1 cellular context compared by ENCODE assay signal in genomic region chr2:28670882-28671281, GRCh38.
TF ChIP-seq lines count a peak whose summit lies in the region.

No MANE protein-coding gene starts in this region.

TF ChIP-seq in GM23338, 12 proteins besides CTCF, POLR2A, EP300 and RAD21 (continued from another document):
- TF ChIP-seq ZNF462 (CRISPR knock-in tag; IDR thresholded peaks at IDR 0.05) (no peak), STAT1 (IDR thresholded peaks at IDR 0.05; ENCODE audit: unreplicated experiment) (no peak), REST (IDR thresholded peaks at IDR 0.05; ENCODE audit: unreplicated experiment) (no peak), ZNF114 (CRISPR knock-in tag; IDR thresholded peaks at IDR 0.05) (no peak), EZH2 (IDR thresholded peaks at IDR 0.05; ENCODE audit: low read depth, unreplicated experiment) (no peak), NANOG (IDR thresholded peaks at IDR 0.05; ENCODE audit: borderline replicate concordance) (no peak), JUNB (IDR thresholded peaks at IDR 0.05; ENCODE audit: unreplicated experiment) (no peak), POLR2AphosphoS5 (IDR thresholded peaks at IDR 0.05; ENCODE audit: low read depth) (no peak), EZH2phosphoT487 (IDR thresholded peaks at IDR 0.05; ENCODE audit: unreplicated experiment) (no peak), ZNF331 (CRISPR knock-in tag; IDR thresholded peaks at IDR 0.05; ENCODE audit: low read depth) (no peak), CREB1 (CRISPR knock-in tag; IDR thresholded peaks at IDR 0.05; ENCODE audit: low read depth) (no peak)
TF ChIP-seq in GM23338: peak in this region for 0.
